Comparison of ENCODE assay signal across 1 cellular context in genomic region chr2:55490554-55490953, GRCh38.
TF ChIP-seq lines count a peak whose summit lies in the region.

No MANE protein-coding gene starts in this region.

TF ChIP-seq in H1, 55 proteins besides CTCF, POLR2A, EP300 and RAD21 (continued from another document):
- no peak for TF ChIP-seq CHD7 (IDR thresholded peaks at IDR 0.05; ENCODE audit: insufficient replicate concordance, low read length)
- no peak for TF ChIP-seq KDM1A (IDR thresholded peaks at IDR 0.05; ENCODE audit: borderline replicate concordance, low read length)
- TF ChIP-seq ATF3 (IDR thresholded peaks at IDR 0.05; ENCODE audit: insufficient read depth, low read depth, low read length): no peak
- no peak for TF ChIP-seq NRF1 (IDR thresholded peaks at IDR 0.05; ENCODE audit: low read depth, low read length)
- TF ChIP-seq CEBPB (IDR thresholded peaks at IDR 0.05; ENCODE audit: low read depth, low read length): no peak
- TF ChIP-seq CTBP2 (IDR thresholded peaks at IDR 0.05; ENCODE audit: borderline replicate concordance, insufficient read depth, insufficient read length, low read length): no peak
- TF ChIP-seq JUN (IDR thresholded peaks at IDR 0.05; ENCODE audit: low read depth, low read length): no peak
- TF ChIP-seq BACH1 (IDR thresholded peaks at IDR 0.05; ENCODE audit: low read length): peak; percentile 93
- TF ChIP-seq SIN3A (conservative IDR thresholded peaks at IDR 0.05 in 1 of 2, IDR thresholded peaks at IDR 0.05 in 1 of 2; ENCODE audit: low read depth in 1 of 2, low read length in 2 of 2): no peak
- no peak for TF ChIP-seq ASH2L (IDR thresholded peaks at IDR 0.05; ENCODE audit: low read length)
- TF ChIP-seq BCL11A (IDR thresholded peaks at IDR 0.05; ENCODE audit: low read depth in 2 of 2, low read length in 2 of 2): no peak
- no peak for TF ChIP-seq CHD1 (IDR thresholded peaks at IDR 0.05; ENCODE audit: low read depth, low read length)
